37 cellular contexts compared by ENCODE assay signal in genomic region chr1:90349510-90349909, GRCh38.
"Had no signal": no experiment of that assay in that cellular context is flagged by ENCODE, and none has a peak within 500 bp of the region (broad histone marks: within the 10 kb centered on the region; RNA-seq: fewer than 3 reads in every experiment).

No MANE protein-coding gene starts in this region.

- H3K4me1 ChIP-seq: adrenal gland, ascending aorta, body of pancreas, breast epithelium had no signal

- H3K4me1 Mint-ChIP-seq: activated naive CD4-positive, alpha-beta T cell treated with anti-CD3 and anti-CD28 coated beads, Interleukin-2, amount 10 ng/mL, durations not matched to agents 7 days and 5 days; activated naive CD4-positive, alpha-beta T cell treated with anti-CD3 and anti-CD28 coated beads, Interleukin-2, amount 50 U/mL, for 24 hours; activated naive CD8-positive, alpha-beta T cell treated with anti-CD3 and anti-CD28 coated beads for 36 hours; activated naive CD8-positive, alpha-beta T cell treated with anti-CD3 and anti-CD28 coated beads, Interleukin-2, amount 10 ng/mL, durations not matched to agents 7 days and 5 days; activated naive CD8-positive, alpha-beta T cell treated with anti-CD3 and anti-CD28 coated beads, Interleukin-2, amount 50 U/mL, for 24 hours; activated T-helper 17 cell treated with anti-CD3 and anti-CD28 coated beads, Interleukin-2, amount 50 U/mL, for 72 hours; brain; central memory CD8-positive, alpha-beta T cell had no signal

- H3K9me3 ChIP-seq: adrenal gland had no signal

- H3K27me3 ChIP-seq: adrenal gland, ascending aorta, body of pancreas, brain microvascular endothelial cell, breast epithelium, cardiac muscle cell had no signal

- H3K4me3 ChIP-seq: adrenal gland, ascending aorta, body of pancreas, breast epithelium, cardiac muscle cell had no signal

- H3K27ac Mint-ChIP-seq: activated naive CD4-positive, alpha-beta T cell treated with anti-CD3 and anti-CD28 coated beads for 36 hours; activated naive CD4-positive, alpha-beta T cell treated with anti-CD3 and anti-CD28 coated beads, Interleukin-2, amount 10 ng/mL, durations not matched to agents 7 days and 5 days; activated naive CD4-positive, alpha-beta T cell treated with anti-CD3 and anti-CD28 coated beads, Interleukin-2, amount 50 U/mL, for 24 hours; activated naive CD4-positive, alpha-beta T cell treated with anti-CD3 and anti-CD28 coated beads, Interleukin-2, amount 50 U/mL, for 72 hours; activated naive CD8-positive, alpha-beta T cell; activated naive CD8-positive, alpha-beta T cell treated with anti-CD3 and anti-CD28 coated beads for 36 hours; activated naive CD8-positive, alpha-beta T cell treated with anti-CD3 and anti-CD28 coated beads, Interleukin-2, amount 10 ng/mL, durations not matched to agents 7 days and 5 days; activated naive CD8-positive, alpha-beta T cell treated with anti-CD3 and anti-CD28 coated beads, Interleukin-2, amount 50 U/mL, for 24 hours; activated T-cell treated with anti-CD3 and anti-CD28 coated beads, Interleukin-2, amount 50 U/mL, for 24 hours; activated T-cell treated with anti-CD3 and anti-CD28 coated beads, Interleukin-2, amount 50 U/mL, for 72 hours; activated T-helper 1 cell treated with anti-CD3 and anti-CD28 coated beads, Interleukin-12 subunit alpha, Interleukin-12 subunit beta, Interleukin-2, Interleukin-4 antibody, amounts not matched to agents 30 ng/mL and 10 ng/mL and 1 ng/mL, durations not matched to agents 14 hours and 24 hours and 36 hours; activated T-helper 17 cell treated with anti-CD3 and anti-CD28 coated beads, Interleukin-2, amount 50 U/mL, for 72 hours; activated T-helper 2 cell treated with anti-CD3 and anti-CD28 coated beads, Interferon-gamma antibody, Interleukin-2, Interleukin-4, amounts not matched to agents 10 μg/mL and 5 μg/mL and 100 μg/mL, durations not matched to agents 14 hours and 24 hours and 36 hours; brain had no signal

- H3K27ac ChIP-seq: adrenal gland, ascending aorta, body of pancreas, brain microvascular endothelial cell, breast epithelium, cardiac muscle cell had no signal

- DNase-seq: activated effector memory CD4-positive, alpha-beta T cell treated with anti-CD3 and anti-CD28 coated beads, Interleukin-2, amount 50 U/mL, for 16 hours; activated effector memory CD4-positive, alpha-beta T cell treated with Interleukin-2 at 50 U/mL for 16 hours; activated gamma-delta T cell; activated gamma-delta T cell treated with Interleukin-2 at 50 U/mL for 16 hours; activated naive CD4-positive, alpha-beta T cell; activated naive CD4-positive, alpha-beta T cell treated with anti-CD3 and anti-CD28 coated beads for 36 hours; activated naive CD4-positive, alpha-beta T cell treated with anti-CD3 and anti-CD28 coated beads, Interleukin-2, amount 10 ng/mL, durations not matched to agents 7 days and 5 days; activated naive CD4-positive, alpha-beta T cell treated with anti-CD3 and anti-CD28 coated beads, Interleukin-2, amount 50 U/mL, for 16 hours; activated naive CD4-positive, alpha-beta T cell treated with Interleukin-2 at 50 U/mL for 16 hours; activated naive CD8-positive, alpha-beta T cell treated with anti-CD3 and anti-CD28 coated beads for 36 hours; activated naive CD8-positive, alpha-beta T cell treated with anti-CD3 and anti-CD28 coated beads, Interleukin-2, amount 10 ng/mL, durations not matched to agents 7 days and 5 days; activated naive CD8-positive, alpha-beta T cell treated with anti-CD3 and anti-CD28 coated beads, Interleukin-2, amount 50 U/mL, for 24 hours; activated T-cell treated with anti-CD3 and anti-CD28 coated beads, Interleukin-2, amount 50 U/mL, for 1 hour; activated T-cell treated with anti-CD3 and anti-CD28 coated beads, Interleukin-2, amount 50 U/mL, for 24 hours; activated T-cell treated with anti-CD3 and anti-CD28 coated beads, Interleukin-2, amount 50 U/mL, for 4 hours; activated T-cell treated with anti-CD3 and anti-CD28 coated beads, Interleukin-2, amount 50 U/mL, for 48 hours; activated T-cell treated with anti-CD3 and anti-CD28 coated beads, Interleukin-2, amount 50 U/mL, for 72 hours; adrenal gland; amniotic stem cell; amygdala; aorta; body of pancreas; brain microvascular endothelial cell; caudate nucleus; central memory CD4-positive, alpha-beta T cell; cerebellar nuclear complex had no signal

- H3K4me3 Mint-ChIP-seq: activated naive CD4-positive, alpha-beta T cell treated with anti-CD3 and anti-CD28 coated beads for 36 hours; activated naive CD4-positive, alpha-beta T cell treated with anti-CD3 and anti-CD28 coated beads, Interleukin-2, amount 10 ng/mL, durations not matched to agents 7 days and 5 days; activated naive CD4-positive, alpha-beta T cell treated with anti-CD3 and anti-CD28 coated beads, Interleukin-2, amount 50 U/mL, for 24 hours; activated naive CD8-positive, alpha-beta T cell; activated naive CD8-positive, alpha-beta T cell treated with anti-CD3 and anti-CD28 coated beads for 36 hours; activated naive CD8-positive, alpha-beta T cell treated with anti-CD3 and anti-CD28 coated beads, Interleukin-2, amount 10 ng/mL, durations not matched to agents 7 days and 5 days; activated naive CD8-positive, alpha-beta T cell treated with anti-CD3 and anti-CD28 coated beads, Interleukin-2, amount 50 U/mL, for 24 hours; activated T-cell treated with anti-CD3 and anti-CD28 coated beads, Interleukin-2, amount 50 U/mL, for 24 hours; activated T-cell treated with anti-CD3 and anti-CD28 coated beads, Interleukin-2, amount 50 U/mL, for 4 hours; activated T-cell treated with anti-CD3 and anti-CD28 coated beads, Interleukin-2, amount 50 U/mL, for 72 hours; activated T-helper 1 cell treated with anti-CD3 and anti-CD28 coated beads, Interleukin-12 subunit alpha, Interleukin-12 subunit beta, Interleukin-2, Interleukin-4 antibody, amounts not matched to agents 30 ng/mL and 10 ng/mL and 1 ng/mL, durations not matched to agents 14 hours and 24 hours and 36 hours; activated T-helper 17 cell treated with anti-CD3 and anti-CD28 coated beads, Interleukin-2, amount 50 U/mL, for 72 hours; brain; central memory CD8-positive, alpha-beta T cell had no signal

- H3K27me3 Mint-ChIP-seq: activated naive CD4-positive, alpha-beta T cell treated with anti-CD3 and anti-CD28 coated beads, Interleukin-2, amount 10 ng/mL, durations not matched to agents 7 days and 5 days; activated naive CD8-positive, alpha-beta T cell treated with anti-CD3 and anti-CD28 coated beads for 36 hours; activated naive CD8-positive, alpha-beta T cell treated with anti-CD3 and anti-CD28 coated beads, Interleukin-2, amount 10 ng/mL, durations not matched to agents 7 days and 5 days; activated naive CD8-positive, alpha-beta T cell treated with anti-CD3 and anti-CD28 coated beads, Interleukin-2, amount 50 U/mL, for 24 hours; activated T-cell treated with anti-CD3 and anti-CD28 coated beads, Interleukin-2, amount 50 U/mL, for 24 hours; central memory CD8-positive, alpha-beta T cell had no signal

- H3K36me3 Mint-ChIP-seq: activated naive CD4-positive, alpha-beta T cell treated with anti-CD3 and anti-CD28 coated beads, Interleukin-2, amount 10 ng/mL, durations not matched to agents 7 days and 5 days; activated naive CD4-positive, alpha-beta T cell treated with anti-CD3 and anti-CD28 coated beads, Interleukin-2, amount 50 U/mL, for 24 hours; activated naive CD4-positive, alpha-beta T cell treated with anti-CD3 and anti-CD28 coated beads, Interleukin-2, amount 50 U/mL, for 72 hours; activated naive CD8-positive, alpha-beta T cell; activated naive CD8-positive, alpha-beta T cell treated with anti-CD3 and anti-CD28 coated beads for 36 hours; activated naive CD8-positive, alpha-beta T cell treated with anti-CD3 and anti-CD28 coated beads, Interleukin-2, amount 10 ng/mL, durations not matched to agents 7 days and 5 days; brain had no signal

- H3K36me3 ChIP-seq: adrenal gland, ascending aorta, brain microvascular endothelial cell, breast epithelium, cardiac muscle cell had no signal
